8 cellular contexts compared by ENCODE assay signal in the genomic region with DNA sequence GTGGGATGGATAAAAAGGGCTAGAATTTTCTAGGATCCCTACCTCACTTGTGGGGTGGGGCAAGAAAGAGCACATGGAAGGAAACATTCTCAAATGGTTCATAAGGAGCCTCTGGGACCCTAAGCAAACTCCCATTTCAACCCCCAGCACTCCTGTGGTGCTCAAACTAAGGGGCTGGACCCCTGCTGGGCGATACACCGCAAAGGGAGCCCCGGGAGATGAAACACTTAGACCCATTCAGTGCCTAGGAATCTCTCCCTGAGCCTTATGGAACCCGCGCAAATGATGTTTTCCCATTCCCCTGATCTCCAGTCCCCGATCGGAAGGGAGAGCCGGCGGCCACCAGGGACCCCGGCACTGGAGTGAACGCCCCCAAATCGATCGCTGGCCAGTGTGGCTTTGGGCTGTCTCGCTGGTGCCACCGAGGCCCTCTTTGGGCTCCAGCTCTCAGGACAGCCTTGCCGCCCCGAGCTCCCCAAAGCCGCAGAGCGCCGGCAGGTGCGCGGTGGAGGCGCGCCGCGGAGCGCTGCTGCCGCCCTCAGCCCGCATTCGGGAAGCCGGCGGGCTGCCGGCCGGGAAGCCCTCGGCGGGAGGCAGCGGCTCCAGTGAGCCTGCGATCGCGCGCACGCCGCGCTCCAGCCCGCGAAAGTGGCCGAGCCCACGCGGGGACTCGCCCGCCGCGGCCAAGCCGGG. TPM values are rescaled to one million over a fixed set of nuclear protein-coding genes. Genes with fewer than 3 reads are reported as not detected.
DNase-seq lines count a peak whose midpoint lies in the region; ATAC-seq and TF ChIP-seq lines count a peak whose summit lies in the region.

No MANE protein-coding gene starts in this region.

- H3K79me1 ChIP-seq in mesenchymal stem cell (replicated peaks; ENCODE audit: low read length, poor library complexity, severe bottlenecking): no peaks in the 10 kb centered on the region

- no peak overlapping the region for H2AK5ac ChIP-seq in mesenchymal stem cell (ENCODE audit: low read length, severe bottlenecking)

- H3K14ac ChIP-seq in mesenchymal stem cell (ENCODE audit: low read length in 2 of 2): no peak overlapping the region

- peak overlapping the region; percentile 78 for H3K9ac ChIP-seq in mesenchymal stem cell (ENCODE audit: low read length)

- no peak overlapping the region for H4K8ac ChIP-seq in mesenchymal stem cell (ENCODE audit: low read length)

- peak overlapping the region; percentile 36 for H2BK120ac ChIP-seq in mesenchymal stem cell (ENCODE audit: low read depth, low read length)

- H3K23ac ChIP-seq in mesenchymal stem cell (ENCODE audit: low read length in 2 of 2): peak overlapping the region in 1 of 2 experiments; percentile 95

- H2BK12ac ChIP-seq in mesenchymal stem cell (ENCODE audit: low read length in 2 of 2): no peak overlapping the region

- H3K4me2 ChIP-seq in mesenchymal stem cell (ENCODE audit: low read length, poor library complexity, severe bottlenecking): peak overlapping the region; percentile 98

- TF ChIP-seq CTCF in dorsolateral prefrontal cortex (IDR thresholded peaks at IDR 0.05 in 54 of 56, conservative IDR thresholded peaks at IDR 0.05 in 2 of 56; ENCODE audit: low read depth in 1 of 56, partially characterized antibody in 56 of 56) (peak in 9 of 56 donors; percentile 7 to 14 (median 9)), upper lobe of left lung (IDR thresholded peaks at IDR 0.05) (peak in 3 of 6 experiments; percentile 19 to 26 (median 21))

- DNase-seq in NCI-H1417 (lab: John Stamatoyannopoulos, UW): peak; percentile 30 to 86 (median 75)
- no peak for DNase-seq in NCI-H1417 treated with DMSO at 0.1 percent for 48 hours (lab: John Stamatoyannopoulos, UW)
- peak; percentile 76 for DNase-seq in NCI-H69 (lab: John Stamatoyannopoulos, UW)
- DNase-seq in dorsolateral prefrontal cortex: peak in 2 of 10 donors; percentile 57 to 58
- no peak for DNase-seq in mesenchymal stem cell
- peak in 1 of 2 donors; percentile 90 for DNase-seq in upper lobe of left lung
- no peak for DNase-seq in activated gamma-delta T cell (lab: John Stamatoyannopoulos, UW)
- DNase-seq in NCI-H446 treated with DMSO at 0.1 percent for 48 hours (lab: John Stamatoyannopoulos, UW): no peak

- peak overlapping the region in 1 of 2 experiments; percentile 47 for H3K4ac ChIP-seq in mesenchymal stem cell (ENCODE audit: low read depth in 1 of 2, low read length in 2 of 2)

- no peak overlapping the region for H4K91ac ChIP-seq in mesenchymal stem cell (ENCODE audit: low read length)

- no peak overlapping the region for H2AFZ ChIP-seq in mesenchymal stem cell (ENCODE audit: low read depth, low read length)

- TF ChIP-seq POLR2A in upper lobe of left lung (IDR thresholded peaks at IDR 0.05): no peak

- H3K27ac ChIP-seq in dorsolateral prefrontal cortex (peak overlapping the region in 58 of 59 donors; percentile 64 to 96 (median 88)), mesenchymal stem cell (ENCODE audit: low read length, poor library complexity, severe bottlenecking) (no peak overlapping the region), upper lobe of left lung (peak overlapping the region; percentile 88 to 97 (median 90))

- H3K4me3 ChIP-seq in dorsolateral prefrontal cortex (peak overlapping the region; percentile 57 to 90 (median 79)), mesenchymal stem cell (ENCODE audit: insufficient read depth in 1 of 2, low read depth in 1 of 2, low read length in 2 of 2) (peak overlapping the region; percentile 71 to 84), upper lobe of left lung (peak overlapping the region; percentile 72 to 94 (median 82))

- peak overlapping the region; percentile 2 for H2BK15ac ChIP-seq in mesenchymal stem cell (ENCODE audit: low read depth, poor library complexity, severe bottlenecking)

- H3K18ac ChIP-seq in mesenchymal stem cell (ENCODE audit: low read depth in 1 of 2, low read length in 2 of 2): peak overlapping the region in 1 of 2 experiments; percentile 42

- H2BK5ac ChIP-seq in mesenchymal stem cell (ENCODE audit: low read depth, low read length, poor library complexity, severe bottlenecking): no peak overlapping the region

- ATAC-seq in upper lobe of left lung (ENCODE audit: low FRiP score in 2 of 2): peak in 1 of 2 donors; percentile 25

- no peaks in the 10 kb centered on the region for H3K9me3 ChIP-seq in mesenchymal stem cell (ENCODE audit: control insufficient read depth, low read length)
- no peaks in the 10 kb centered on the region for H3K9me3 ChIP-seq in upper lobe of left lung

- TF ChIP-seq EP300 in upper lobe of left lung (IDR thresholded peaks at IDR 0.05): no peak

- H3K4me1 ChIP-seq in mesenchymal stem cell (ENCODE audit: control insufficient read depth, insufficient read depth, low read depth, low read length) (peaks cover 25% of the 10 kb centered on the region), upper lobe of left lung (peaks cover 39 to 52% (median 43%) of the 10 kb centered on the region in 4 donors)

- H3K36me3 ChIP-seq in mesenchymal stem cell (ENCODE audit: control insufficient read depth in 1 of 2, insufficient read depth in 2 of 2, low read depth in 1 of 2, low read length in 2 of 2) (no peaks in the 10 kb centered on the region), upper lobe of left lung (peaks cover 0 to 3% (median 0%) of the 10 kb centered on the region in 4 donors)

- H3K27me3 ChIP-seq in dorsolateral prefrontal cortex (peaks cover 0 to 31% (median 0%) of the 10 kb centered on the region in 45 donors), mesenchymal stem cell (ENCODE audit: control insufficient read depth in 1 of 2, insufficient read depth in 1 of 2, low read length in 2 of 2) (peaks cover 11 to 46% of the 10 kb centered on the region in 2 experiments), upper lobe of left lung (no peaks in the 10 kb centered on the region)

- intact Hi-C loops in dorsolateral prefrontal cortex (cut with DNase I): loop anchor here in 1 of 2 donors (5.0 kb wide), 2 partner anchors 161 to 221 kb away; no protein-coding TSS in a partner anchor

- WGBS in mesenchymal stem cell: under 1% methylated on average over 44 of the region's 54 CpGs
- WGBS in upper lobe of left lung, 2 donors: 0 to 4% methylated on average over 12 to 28 of the region's 54 CpGs

RNA-seq across cellular contexts. Expression of a gene that starts 1.2 kb away (rescaled TPM):
- total RNA-seq in dorsolateral prefrontal cortex: 100 to 1,000 TPM in 36 of 120 experiments, 10 to 100 TPM in 84; 39.8 to 132 (median 90.8) TPM
- polyA plus RNA-seq in mesenchymal stem cell (2013, experiment 1 of 2): 4.6 TPM
- polyA plus RNA-seq in mesenchymal stem cell (2013, experiment 2 of 2): 4.6 TPM
- 100 to 1,000 TPM in 3 of 6 donors, 10 to 100 TPM in 3; 77.5 to 150 (median 101) TPM for total RNA-seq in upper lobe of left lung

Comparison
In these comparisons a context has a peak if more than half of its experiments do, and no peak if none do; other contexts are left out.
1. DNase-seq: peak in NCI-H1417 (3 of 3) and NCI-H69 (single experiment); none in NCI-H1417 treated with DMSO at 0.1 percent for 48 hours (single experiment), mesenchymal stem cell (single experiment), activated gamma-delta T cell (single experiment) and NCI-H446 treated with DMSO at 0.1 percent for 48 hours (single experiment).
2. Peak in every context shown above with its lines, with median percentiles within 50 percentile points of each other: H3K4me3 ChIP-seq.